Comparison of ENCODE assay signal across 10 cellular contexts in genomic region chr5:149271195-149271716, GRCh38. TPM values are rescaled to one million over a fixed set of nuclear protein-coding genes. Genes with fewer than 3 reads are reported as not detected.
DNase-seq lines count a peak whose midpoint lies in the region; ATAC-seq, FAIRE-seq and TF ChIP-seq lines count a peak whose summit lies in the region.
"Had no signal": no experiment of that assay in that cellular context is flagged by ENCODE, and none has a peak within 500 bp of the region (broad histone marks: within the 10 kb centered on the region; RNA-seq: fewer than 3 reads in every experiment).

No MANE protein-coding gene starts in this region.

- BruUV-seq in HepG2 (replicated peaks; lab: Mats Ljungman, UMichigan) = no TSS peak

- no peaks in the 10 kb centered on the region for H4K20me1 ChIP-seq in HepG2 (ENCODE audit: insufficient read depth, low read length)

- H3K9me3 ChIP-seq in adrenal gland (replicated peaks in 1 of 3) (peaks cover 0 to 12% (median 0%) of the 10 kb centered on the region in 3 donors), HepG2 (ENCODE audit: low read length) (peaks cover 13% of the 10 kb centered on the region), thymus (ENCODE audit: control insufficient read depth) (peaks cover 1% of the 10 kb centered on the region)

- no peak for TF ChIP-seq CTCF in adrenal gland (IDR thresholded peaks at IDR 0.05)
- TF ChIP-seq CTCF in HepG2 (CRISPR knock-in tag; IDR thresholded peaks at IDR 0.05) = no peak

- peak overlapping the region in 2 of 4 donors; percentile 42 to 67 for H3K4me3 ChIP-seq in adrenal gland
- peak overlapping the region; percentile 61 to 73 (median 66); a peak in 5 of 6 replicates for H3K4me3 ChIP-seq in HepG2 (replicated peaks in 1 of 3; ENCODE audit: insufficient read depth in 1 of 3, low read depth in 2 of 3, low read length in 3 of 3)
- peak overlapping the region; percentile 53 for H3K4me3 ChIP-seq in thymus (ENCODE audit: low read length)

- intact Hi-C loops in activated CD4-positive, alpha-beta T cell treated with anti-CD3 and anti-CD28 coated beads for 36 hours (cut with DNase I, micrococcal nuclease) = loop anchor here in 1 of 2 experiments (5.0 kb wide), 1 partner anchor 449 kb away; no protein-coding TSS in a partner anchor
- intact Hi-C loops in adrenal gland (cut with DNase I) (no loop called here), HepG2 (cut with micrococcal nuclease; ENCODE audit: unreplicated experiment) (loop anchor here (5.0 kb wide), 1 partner anchor 161 kb away; no protein-coding TSS in a partner anchor)

- TF ChIP-seq POLR2A in adrenal gland (IDR thresholded peaks at IDR 0.05) = no peak
- no peak for TF ChIP-seq POLR2A in HepG2 (IDR thresholded peaks at IDR 0.05; ENCODE audit: insufficient read depth in 1 of 2, low read depth in 2 of 2, low read length in 2 of 2)

- POLR2A ChIA-PET in activated CD4-positive, alpha-beta T cell treated with anti-CD3 and anti-CD28 coated beads for 36 hours (lab: Charles Lee) = no interaction called here
- POLR2A ChIA-PET in HepG2 (lab: Yijun Ruan, JAX) = no interaction called here

- H3K4me1 ChIP-seq in adrenal gland (replicated peaks in 1 of 2) (no peaks in the 10 kb centered on the region), HepG2 (ENCODE audit: insufficient read depth, low read length) (peaks cover 34% of the 10 kb centered on the region), thymus (ENCODE audit: control insufficient read depth, insufficient read depth, low read length) (no peaks in the 10 kb centered on the region)

- H3K36me3 ChIP-seq in adrenal gland (replicated peaks in 1 of 2) (no peaks in the 10 kb centered on the region), HepG2 (replicated peaks in 1 of 2; ENCODE audit: control insufficient read depth in 1 of 2, insufficient read depth in 2 of 2, low read length in 2 of 2) (no peaks in the 10 kb centered on the region), thymus (ENCODE audit: control insufficient read depth, insufficient read depth) (peaks cover 3% of the 10 kb centered on the region)

- peak overlapping the region; percentile 49 for H3K4me3 Mint-ChIP-seq in activated CD4-positive, alpha-beta T cell treated with anti-CD3 and anti-CD28 coated beads for 36 hours

- H3K4me1 Mint-ChIP-seq in activated CD4-positive, alpha-beta T cell treated with anti-CD3 and anti-CD28 coated beads for 36 hours = peaks cover 6% of the 10 kb centered on the region

- WGBS in adrenal gland, 4 donors = 12 to 27% (median 17%) methylated on average over 16 to 40 of the region's 40 CpGs
- under 1% methylated on average over 16 of the region's 40 CpGs for WGBS in HepG2 (ENCODE audit: low lambda C conversion rate)
- 12% methylated on average over 40 of the region's 40 CpGs for WGBS in thymus

- no peak for FAIRE-seq in HepG2 (lab: Jason Lieb, UNC)

- H3K27me3 ChIP-seq in adrenal gland = peaks cover 21% of the 10 kb centered on the region
- H3K27me3 ChIP-seq in HepG2 (ENCODE audit: control insufficient read depth in 1 of 2, insufficient read depth in 2 of 2, low read length in 2 of 2) = peaks cover 5 to 25% of the 10 kb centered on the region in 2 experiments; a peak in 4 of 5 replicates
- peaks cover 36% of the 10 kb centered on the region for H3K27me3 ChIP-seq in thymus (ENCODE audit: control insufficient read depth, insufficient read depth)

- H3K27ac Mint-ChIP-seq in activated CD4-positive, alpha-beta T cell treated with anti-CD3 and anti-CD28 coated beads for 36 hours = no peak overlapping the region

- no peaks in the 10 kb centered on the region for H3K36me3 Mint-ChIP-seq in activated CD4-positive, alpha-beta T cell treated with anti-CD3 and anti-CD28 coated beads for 36 hours (ENCODE audit: low read depth)

- DNase-seq in activated CD4-positive, alpha-beta T cell treated with anti-CD3 and anti-CD28 coated beads for 36 hours = peak; percentile 20
- no peak for DNase-seq in activated CD4-positive, alpha-beta T cell treated with anti-CD3 and anti-CD28 coated beads for 1 hour
- peak in 1 of 7 donors; percentile 51 for DNase-seq in adrenal gland
- peak; percentile 12 for DNase-seq in HepG2 (ENCODE audit: low spot score)
- DNase-seq in cerebellar nuclear complex (lab: John Stamatoyannopoulos, UW) = no peak
- DNase-seq in DMS53 (lab: John Stamatoyannopoulos, UW) = no peak
- no peak for DNase-seq in A172 (ENCODE audit: low spot score)
- DNase-seq: DMS 273 treated with DMSO at 0.1 percent for 48 hours, occipital lobe had no signal

- no peak overlapping the region for H2AFZ ChIP-seq in HepG2 (ENCODE audit: low read length)

- peaks cover 23% of the 10 kb centered on the region for H3K27me3 Mint-ChIP-seq in activated CD4-positive, alpha-beta T cell treated with anti-CD3 and anti-CD28 coated beads for 36 hours

- peak overlapping the region in 3 of 5 donors; percentile 19 to 81 (median 54) for H3K27ac ChIP-seq in adrenal gland
- no peak overlapping the region for H3K27ac ChIP-seq in HepG2 (ENCODE audit: extremely low read length, insufficient read depth, low read length)
- H3K27ac ChIP-seq in thymus (ENCODE audit: low read depth) = peak overlapping the region; percentile 58

- TF ChIP-seq EP300 in HepG2 (IDR thresholded peaks at IDR 0.05; ENCODE audit: low read depth in 2 of 2, low read length in 2 of 2) (no peak), HepG2 (CRISPR knock-in tag; IDR thresholded peaks at IDR 0.05; ENCODE audit: borderline replicate concordance) (no peak)

- TF ChIP-seq RAD21 in HepG2 (CRISPR knock-in tag; IDR thresholded peaks at IDR 0.05) = no peak

- H3K79me2 ChIP-seq in HepG2 (ENCODE audit: insufficient read depth, low read length) = no peaks in the 10 kb centered on the region

- no peak overlapping the region for H3K9ac ChIP-seq in HepG2 (ENCODE audit: insufficient read depth, low read depth, low read length)

- peaks cover 2% of the 10 kb centered on the region for H3K9me3 Mint-ChIP-seq in activated CD4-positive, alpha-beta T cell treated with anti-CD3 and anti-CD28 coated beads for 36 hours (ENCODE audit: low read depth)

- peak overlapping the region; percentile 96 for H3K4me2 ChIP-seq in HepG2 (ENCODE audit: low read depth, low read length)

- in situ Hi-C loops in HepG2 (cut with HindIII; ENCODE audit: extremely low pct_ligation_motif_present, low pct_unique_long_range_greater_than_20kb) = no loop called here

- CTCF ChIA-PET in activated CD4-positive, alpha-beta T cell treated with anti-CD3 and anti-CD28 coated beads for 36 hours (lab: Charles Lee) = interaction anchor here (0.9 kb wide), 1 partner anchor 8 kb away, joined by 3 read pairs; no protein-coding TSS in a partner anchor
- CTCF ChIA-PET in HepG2 (lab: Yijun Ruan, JAX; ENCODE audit: low intra/inter-chr PET ratio, low total read pairs) = no interaction called here

- no peak for ATAC-seq in activated CD4-positive, alpha-beta T cell treated with anti-CD3 and anti-CD28 coated beads for 36 hours
- peak; percentile 44 for ATAC-seq in HepG2

TF ChIP-seq in HepG2, 621 proteins besides CTCF, POLR2A, EP300 and RAD21 (continues in another document):
- TF ChIP-seq ZNF652 (CRISPR knock-in tag; IDR thresholded peaks at IDR 0.05; ENCODE audit: borderline replicate concordance, low read depth) (no peak), ZC3H13 (CRISPR knock-in tag; IDR thresholded peaks at IDR 0.05) (no peak), ZFX (CRISPR knock-in tag; IDR thresholded peaks at IDR 0.05; ENCODE audit: low read depth) (0 out of 2 replicates have a peak, but pooled peaks have one; percentile 21), CAMTA2 (CRISPR knock-in tag; IDR thresholded peaks at IDR 0.05; ENCODE audit: borderline replicate concordance) (no peak), PHF21A (CRISPR knock-in tag; IDR thresholded peaks at IDR 0.05) (peak; percentile 20; the same call in 1 of the 2 replicates)

RNA-seq across cellular contexts. Expression of gene AFAP1L1, which starts 0.4 kb away (rescaled TPM):
- total RNA-seq in activated CD4-positive, alpha-beta T cell treated with anti-CD3 and anti-CD28 coated beads for 36 hours = under 1 TPM; 0.18 to 0.55 TPM
- 10 to 100 TPM in 3 of 8 donors, 1 to 10 TPM in 5; 6.2 to 13.4 (median 9.7) TPM for total RNA-seq in adrenal gland
- polyA plus RNA-seq in adrenal gland = 10 to 100 TPM in 1 of 3 donors, 1 to 10 TPM in 2; 4.3 to 13.4 (median 5.2) TPM
- total RNA-seq in HepG2 (2016; rRNA removed; fragmentation: Illumina TruSeq; extraction: Trizol) = 0.38 and 0.66 TPM in 2 replicates
- not detected in 2 replicates for total RNA-seq in HepG2 (2016; cell fraction: cytosol; rRNA removed; fragmentation: Illumina TruSeq; extraction: Trizol; ENCODE audit: low read depth)
- 0.41 and 0.86 TPM in 2 replicates for total RNA-seq in HepG2 (2016; cell fraction: insoluble cytoplasmic fraction; rRNA removed; fragmentation: Illumina TruSeq; extraction: Trizol)
- 0.22 and 0.34 TPM in 2 replicates for total RNA-seq in HepG2 (2016; cell fraction: membrane; rRNA removed; fragmentation: Illumina TruSeq; extraction: Trizol)
- 0.25 and 0.40 TPM in 2 replicates for total RNA-seq in HepG2 (2016; cell fraction: nucleus; rRNA removed; fragmentation: Illumina TruSeq; extraction: Trizol)
- 0.67 and 1.0 TPM in 2 replicates for polyA plus RNA-seq in HepG2 (2011; rRNA removed)
- 0.63 and 0.81 TPM in 2 replicates for polyA plus RNA-seq in HepG2 (2011; cell fraction: cytosol; rRNA removed)
- 0.59 and 0.85 TPM in 2 replicates for polyA plus RNA-seq in HepG2 (2011; cell fraction: nucleus; rRNA removed)
- 1.0 and 1.6 TPM in 2 replicates for polyA plus RNA-seq in HepG2 (2012)
- 0.14 and 0.25 TPM in 2 replicates for polyA plus RNA-seq in HepG2 (2016; cell fraction: cytosol; fragmentation: Illumina TruSeq; extraction: Trizol; ENCODE audit: low read depth)
- polyA plus RNA-seq in HepG2 (2016; cell fraction: insoluble cytoplasmic fraction; fragmentation: Illumina TruSeq; extraction: Trizol; ENCODE audit: low read depth) = 0.37 and 0.84 TPM in 2 replicates
- polyA plus RNA-seq in HepG2 (2016; cell fraction: membrane; fragmentation: Illumina TruSeq; extraction: Trizol; ENCODE audit: low read depth) = 0.24 and 0.26 TPM in 2 replicates
- 0.23 and 0.61 TPM in 2 replicates for polyA plus RNA-seq in HepG2 (2016; cell fraction: nucleus; fragmentation: Illumina TruSeq; extraction: Trizol; ENCODE audit: insufficient read depth, low read depth)
- 1.3 and 2.6 TPM in 2 replicates for polyA minus RNA-seq in HepG2 (2011; rRNA and poly(A)+ RNA removed; ENCODE audit: low replicate concordance)
- polyA minus RNA-seq in HepG2 (2011; cell fraction: cytosol; rRNA and poly(A)+ RNA removed) = 0.18 and 0.49 TPM in 2 replicates
- 0.50 and 0.90 TPM in 2 replicates for polyA minus RNA-seq in HepG2 (2011; cell fraction: nucleus; rRNA and poly(A)+ RNA removed)
- polyA plus RNA-seq in thymus = 12.6 TPM
- 0.36 and 1.4 TPM in 2 replicates for total RNA-seq in A172 (2014; rRNA removed; shearing (Covaris generic))

Comparison
In these comparisons a context has a peak if more than half of its experiments do, and no peak if none do; other contexts are left out.
1. DNase-seq: peak in activated CD4-positive, alpha-beta T cell treated with anti-CD3 and anti-CD28 coated beads for 36 hours (single experiment) and HepG2 (single experiment); none in activated CD4-positive, alpha-beta T cell treated with anti-CD3 and anti-CD28 coated beads for 1 hour (single experiment), cerebellar nuclear complex (0 of 2), DMS53 (single experiment) and A172 (single experiment).